In genomic region chr10:49164587-49165188, GRCh38 we compare ENCODE assay signal across 9 cellular contexts. TPM values are rescaled to one million over a fixed set of nuclear protein-coding genes. Genes with fewer than 3 reads are reported as not detected.
A peak's percentile ranks its signal among the peaks of the same experiment; 100 is the strongest.
DNase-seq lines count a peak whose midpoint lies in the region; ATAC-seq and TF ChIP-seq lines count a peak whose summit lies in the region.
"Had no signal": no experiment of that assay in that cellular context is flagged by ENCODE, and none has a peak within 500 bp of the region (broad histone marks: within the 10 kb centered on the region; RNA-seq: fewer than 3 reads in every experiment).

No MANE protein-coding gene starts in this region.

- no peak overlapping the region for H3K27ac ChIP-seq in AG04450 (ENCODE audit: low read depth, low read length)
- H3K27ac ChIP-seq in PC-9: no peak overlapping the region
- no peak overlapping the region for H3K27ac ChIP-seq in breast epithelium
- H3K27ac ChIP-seq in upper lobe of left lung: no peak overlapping the region
- H3K27ac ChIP-seq: epithelial cell of prostate had no signal

- TF ChIP-seq EP300 in upper lobe of left lung (IDR thresholded peaks at IDR 0.05): no peak

- no peaks in the 10 kb centered on the region for H3K4me1 ChIP-seq in PC-9 (replicated peaks; ENCODE audit: insufficient read depth)
- H3K4me1 ChIP-seq in breast epithelium: no peaks in the 10 kb centered on the region
- H3K4me1 ChIP-seq in upper lobe of left lung: peaks cover 0 to 4% (median 0%) of the 10 kb centered on the region in 4 donors

- no peak overlapping the region for H3K4me2 ChIP-seq in PC-9

- ATAC-seq in GM18508 (IDR thresholded peaks at IDR 0.05; ENCODE audit: insufficient read depth, unreplicated experiment): peak; percentile 74
- ATAC-seq in HG03060 (IDR thresholded peaks at IDR 0.05; ENCODE audit: low read depth, unreplicated experiment): peak; percentile 41
- peak; percentile 91 for ATAC-seq in left lobe of liver
- peak in 1 of 2 donors; percentile 61 for ATAC-seq in upper lobe of left lung (ENCODE audit: low FRiP score in 2 of 2)

- POLR2A ChIA-PET in AG04450 (lab: Yijun Ruan, JAX): no interaction called here
- POLR2A ChIA-PET in PC-9 (lab: Charles Lee; ENCODE audit: unreplicated experiment): no interaction called here

- H3K27me3 ChIP-seq in AG04450 (ENCODE audit: control insufficient read depth, insufficient read depth, low read length): no peaks in the 10 kb centered on the region
- H3K27me3 ChIP-seq in PC-9 (ENCODE audit: insufficient read depth, low read depth): no peaks in the 10 kb centered on the region
- no peaks in the 10 kb centered on the region for H3K27me3 ChIP-seq in breast epithelium
- H3K27me3 ChIP-seq in upper lobe of left lung: no peaks in the 10 kb centered on the region

- CTCF ChIA-PET in AG04450 (lab: Charles Lee) (interaction anchor here (0.6 to 5.8 kb wide), 19 partner anchors 9 to 507 kb away, joined by 3 to 34 read pairs (median 3); no protein-coding TSS in a partner anchor), PC-9 (lab: Charles Lee) (no interaction called here)

- DNase-seq in AG04450 (ENCODE audit: low read depth, low spot score) (no peak), PC-9 (no peak), breast epithelium (ENCODE audit: low spot score in 2 of 2) (no peak), left lobe of liver (ENCODE audit: low spot score) (peak; percentile 59), upper lobe of left lung (no peak)
- DNase-seq in effector CD8-positive, alpha-beta T cell (lab: John Stamatoyannopoulos, UW): no peak

- H2AFZ ChIP-seq in PC-9: no peak overlapping the region

- 61 to 72% methylated on average over 9 of the region's 9 CpGs for WGBS in upper lobe of left lung, 2 donors

- TF ChIP-seq POLR2A in breast epithelium (IDR thresholded peaks at IDR 0.05) (no peak), upper lobe of left lung (IDR thresholded peaks at IDR 0.05) (no peak)

- H3K9me3 ChIP-seq in AG04450 (ENCODE audit: control insufficient read depth, insufficient read depth, low read length): no peaks in the 10 kb centered on the region; the same call in 1 of the 2 replicates
- H3K9me3 ChIP-seq in PC-9 (ENCODE audit: insufficient read depth, low read depth): no peaks in the 10 kb centered on the region
- H3K9me3 ChIP-seq in breast epithelium: no peaks in the 10 kb centered on the region
- H3K9me3 ChIP-seq in upper lobe of left lung: no peaks in the 10 kb centered on the region

- H3F3A ChIP-seq in PC-9 (ENCODE audit: insufficient read depth, low read depth): no peaks in the 10 kb centered on the region

- no peaks in the 10 kb centered on the region for H4K20me1 ChIP-seq in PC-9 (ENCODE audit: insufficient read depth)

- BruUV-seq in PC-9 (replicated peaks; lab: Mats Ljungman, UMichigan): no TSS peak

- no peak overlapping the region for H3K4me3 ChIP-seq in AG04450 (ENCODE audit: low read depth, low read length)
- H3K4me3 ChIP-seq in PC-9: no peak overlapping the region
- H3K4me3 ChIP-seq in breast epithelium: no peak overlapping the region
- no peak overlapping the region for H3K4me3 ChIP-seq in upper lobe of left lung

- intact Hi-C loops in PC-9 (cut with micrococcal nuclease; ENCODE audit: unreplicated experiment): no loop called here
- intact Hi-C loops in breast epithelium (cut with DNase I; ENCODE audit: low total_unique reads): no loop called here

- peak; percentile 68 for TF ChIP-seq CTCF in AG04450 (IDR thresholded peaks at IDR 0.05; ENCODE audit: low read depth, low read length)
- TF ChIP-seq CTCF in PC-9 (conservative IDR thresholded peaks at IDR 0.05): peak; percentile 47
- TF ChIP-seq CTCF in breast epithelium (IDR thresholded peaks at IDR 0.05): peak in 2 of 3 donors; percentile 22 to 31
- TF ChIP-seq CTCF in upper lobe of left lung (IDR thresholded peaks at IDR 0.05): peak; percentile 50 to 75 (median 57)

- H3K36me3 ChIP-seq in PC-9 (ENCODE audit: low read depth) (no peaks in the 10 kb centered on the region), breast epithelium (no peaks in the 10 kb centered on the region), upper lobe of left lung (peaks cover 0 to 25% (median 2%) of the 10 kb centered on the region in 4 donors)

- no peaks in the 10 kb centered on the region for H3K79me2 ChIP-seq in PC-9 (ENCODE audit: low read depth)

- no peaks in the 10 kb centered on the region for H3K9me2 ChIP-seq in PC-9 (ENCODE audit: insufficient read depth)

RNA-seq across cellular contexts. Expression of gene TMEM273, which starts 23.5 kb away (rescaled TPM):
- not detected in 2 replicates for polyA plus RNA-seq in AG04450 (2011; rRNA removed)
- polyA minus RNA-seq in AG04450 (2011; rRNA and poly(A)+ RNA removed): not detected in 2 replicates
- total RNA-seq in PC-9 (2021) (0.26 and 2.2 TPM in 2 replicates), breast epithelium (10 to 100 TPM in 2 of 3 donors, 1 to 10 TPM in 1; 9.1 to 29.8 (median 18.4) TPM), left lobe of liver (1.9 TPM), upper lobe of left lung (10 to 100 TPM; 12.3 to 52.3 (median 30.7) TPM)

RNA-seq across cellular contexts. Expression of gene FAM170B, which starts 30.9 kb away (rescaled TPM):
- not detected in 2 replicates for polyA plus RNA-seq in AG04450 (2011; rRNA removed)
- polyA minus RNA-seq in AG04450 (2011; rRNA and poly(A)+ RNA removed): not detected in 2 replicates
- total RNA-seq in PC-9 (2021) (not detected in 2 replicates), breast epithelium (not detected), left lobe of liver (not detected), upper lobe of left lung (under 1 TPM in 1 of 6 donors, not detected in 5; 0.24 TPM)

RNA-seq across cellular contexts. Expression of gene VSTM4, which starts 49.4 kb away (rescaled TPM):
- 3.6 and 3.9 TPM in 2 replicates for polyA plus RNA-seq in AG04450 (2011; rRNA removed)
- polyA minus RNA-seq in AG04450 (2011; rRNA and poly(A)+ RNA removed): 4.0 and 4.3 TPM in 2 replicates
- total RNA-seq in PC-9 (2021) (not detected in 2 replicates), breast epithelium (10 to 100 TPM in 1 of 3 donors, 1 to 10 TPM in 2; 8.5 to 17.3 (median 9.5) TPM), left lobe of liver (2.7 TPM), upper lobe of left lung (10 to 100 TPM in 4 of 6 donors, 1 to 10 TPM in 2; 8.5 to 24.3 (median 13.2) TPM)
